15 cellular contexts compared by ENCODE assay signal in the genomic region with DNA sequence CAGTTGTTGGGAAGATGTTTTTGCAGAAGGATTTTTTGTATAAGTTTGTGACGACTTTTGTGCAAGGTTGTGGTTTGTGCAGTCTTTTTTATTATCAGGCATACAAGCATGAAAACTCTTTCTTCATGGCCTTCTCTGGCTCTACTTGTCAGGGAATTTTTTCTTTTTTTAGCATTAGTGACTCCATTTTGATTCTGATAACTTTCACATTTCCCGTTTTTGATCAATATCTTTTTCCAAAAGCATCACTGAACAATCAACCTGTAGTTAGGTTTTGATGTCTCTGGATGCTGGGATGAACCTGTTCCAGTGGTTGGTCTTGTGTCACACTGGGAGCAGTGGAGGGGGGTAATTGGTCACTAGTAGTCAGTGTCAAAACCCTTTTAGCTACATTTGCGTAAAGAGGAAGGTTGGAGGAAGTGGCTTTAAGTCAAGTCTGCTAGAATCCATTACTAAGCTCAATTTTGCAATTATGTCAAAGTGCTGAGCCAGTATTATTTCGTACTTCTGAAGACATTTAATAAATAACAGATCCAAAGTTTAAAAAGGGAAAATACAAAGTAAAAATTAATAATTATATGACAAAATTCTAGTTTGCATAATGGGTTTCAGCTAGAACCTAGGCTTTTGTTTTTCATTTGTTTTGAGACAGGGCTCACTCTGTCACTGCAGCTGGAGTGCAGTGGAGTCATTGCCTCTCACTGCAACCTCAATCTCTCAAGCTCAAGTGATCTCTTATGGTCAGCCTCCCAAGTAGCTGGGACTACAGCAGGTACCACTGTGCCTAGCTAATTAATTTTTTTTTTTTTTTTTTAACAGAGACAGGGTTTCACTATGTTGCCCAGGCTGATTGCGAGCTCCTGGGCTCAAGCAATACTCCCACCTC. TPM values are rescaled to one million over a fixed set of nuclear protein-coding genes. Genes with fewer than 3 reads are reported as not detected.
"Had no signal": no experiment of that assay in that cellular context is flagged by ENCODE, and none has a peak within 500 bp of the region (broad histone marks: within the 10 kb centered on the region; RNA-seq: fewer than 3 reads in every experiment).

No MANE protein-coding gene starts in this region.

- H3K9me3 ChIP-seq: lower lobe of right lung, neutrophil, stomach, thyroid gland, uterus had no signal

- H3K27ac ChIP-seq: lower lobe of right lung, neutrophil, stomach, thyroid gland, uterus had no signal

- H3K4me3 ChIP-seq: lower lobe of right lung, skin epidermis, stomach, thyroid gland, uterus had no signal

- H3K4me1 ChIP-seq: uterus had no signal

- ATAC-seq: activated CD4-positive, CD25-positive, alpha-beta regulatory T cell treated with anti-CD3 and anti-CD28 coated beads, Interleukin-2, amount 50 U/mL, for 24 hours; activated naive CD4-positive, alpha-beta T cell treated with anti-CD3 and anti-CD28 coated beads, Interleukin-2, amount 50 U/mL, for 72 hours had no signal

- H3K36me3 ChIP-seq: lower lobe of right lung, neutrophil, stomach, thyroid gland, uterus had no signal

- DNase-seq: activated effector memory CD4-positive, alpha-beta T cell treated with Interleukin-2 at 50 U/mL for 16 hours; activated T-cell treated with anti-CD3 and anti-CD28 coated beads, Interleukin-2, amount 50 U/mL, for 24 hours; amygdala; effector memory CD4-positive, alpha-beta T cell; lower lobe of right lung; retina; stimulated activated CD4-positive, alpha-beta T cell treated with anti-CD3 and anti-CD28 coated beads, Interleukin-4, amount 100 ng/mL, for 4 hours; stomach; thyroid gland; uterus had no signal

RNA-seq across cellular contexts. Expression of a gene that starts 18.8 kb away (rescaled TPM):
- total RNA-seq: activated naive CD4-positive, alpha-beta T cell treated with anti-CD3 and anti-CD28 coated beads, Interleukin-2, amount 50 U/mL, for 72 hours; mesothelial cell of epicardium had no signal
